In the genomic region with DNA sequence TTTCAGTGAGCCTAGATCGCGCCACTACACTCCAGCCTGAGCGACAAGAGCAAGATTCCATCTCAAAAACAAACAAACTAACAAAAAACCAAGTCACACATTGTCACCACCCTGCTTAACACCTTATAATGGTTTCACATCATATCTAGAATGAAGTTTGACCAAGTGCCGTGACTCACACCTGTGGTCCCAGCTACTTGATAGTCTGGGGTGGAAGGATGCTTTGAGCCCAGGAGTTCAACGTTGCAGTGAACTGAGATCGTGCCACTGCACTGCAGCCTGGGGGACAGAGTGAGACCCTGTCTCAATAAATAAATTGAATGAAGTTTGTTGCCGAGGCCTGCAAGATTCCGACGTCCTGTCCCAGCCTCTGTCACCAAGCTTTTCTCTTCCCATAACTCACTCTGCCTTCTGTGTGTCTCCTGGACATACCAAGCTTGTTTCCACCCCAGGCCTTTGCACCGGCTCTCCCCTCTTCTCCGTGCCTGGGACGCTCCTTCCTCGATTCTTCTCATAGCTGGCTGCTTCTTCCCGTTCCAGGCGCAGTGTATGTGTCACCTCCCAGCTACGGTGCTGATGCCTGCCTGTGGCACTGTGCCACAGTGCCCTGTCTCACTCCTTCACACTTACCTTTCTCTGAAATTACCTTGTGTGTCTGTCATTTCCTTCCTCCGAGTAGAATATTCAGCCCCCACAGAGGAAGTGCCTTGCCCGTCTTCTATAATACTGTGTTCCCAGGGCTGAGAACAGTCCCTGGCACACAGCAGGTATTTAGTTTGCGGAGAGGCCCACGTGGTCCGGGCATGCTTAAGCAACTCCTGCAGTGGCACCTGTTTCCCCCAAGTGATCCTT, we compare ENCODE assay signal across 9 cellular contexts. TPM values are rescaled to one million over a fixed set of nuclear protein-coding genes. Genes with fewer than 3 reads are reported as not detected.
DNase-seq lines count a peak whose midpoint lies in the region; ATAC-seq, FAIRE-seq and TF ChIP-seq lines count a peak whose summit lies in the region.
"Had no signal": no experiment of that assay in that cellular context is flagged by ENCODE, and none has a peak within 500 bp of the region (broad histone marks: within the 10 kb centered on the region; RNA-seq: fewer than 3 reads in every experiment).

No MANE protein-coding gene starts in this region.

- H3K27ac ChIP-seq in breast epithelium: peak overlapping the region; percentile 65 to 83
- peak overlapping the region; percentile 69 to 86 (median 72) for H3K27ac ChIP-seq in thyroid gland

- H3K9me3 ChIP-seq in breast epithelium (no peaks in the 10 kb centered on the region), thyroid gland (no peaks in the 10 kb centered on the region)

- no peaks in the 10 kb centered on the region for H3K36me3 Mint-ChIP-seq in MCF 10A (ENCODE audit: insufficient read depth, unreplicated experiment)

- H3K27me3 ChIP-seq in breast epithelium: no peaks in the 10 kb centered on the region
- no peaks in the 10 kb centered on the region for H3K27me3 ChIP-seq in thyroid gland

- no peaks in the 10 kb centered on the region for H3K36me3 ChIP-seq in breast epithelium
- no peaks in the 10 kb centered on the region for H3K36me3 ChIP-seq in thyroid gland

- H3K27ac Mint-ChIP-seq in MCF 10A (ENCODE audit: low read depth, unreplicated experiment): no peak overlapping the region

- TF ChIP-seq POLR2A in breast epithelium (IDR thresholded peaks at IDR 0.05): no peak
- TF ChIP-seq POLR2A in thyroid gland (IDR thresholded peaks at IDR 0.05): peak in 1 of 2 donors; percentile 61
- no peak for TF ChIP-seq POLR2A in H54 (IDR thresholded peaks at IDR 0.05; ENCODE audit: low read depth, low read length)

- no peak for TF ChIP-seq CTCF in breast epithelium (IDR thresholded peaks at IDR 0.05)
- no peak for TF ChIP-seq CTCF in MCF 10A (IDR thresholded peaks at IDR 0.05; ENCODE audit: unreplicated experiment)
- TF ChIP-seq CTCF in thyroid gland (IDR thresholded peaks at IDR 0.05): no peak

- H3K27me3 Mint-ChIP-seq in MCF 10A (ENCODE audit: insufficient read depth, unreplicated experiment): no peaks in the 10 kb centered on the region

- BruUV-seq in MCF 10A (replicated peaks; lab: Mats Ljungman, UMichigan): no TSS peak

- no peak for FAIRE-seq in H54 (lab: Jason Lieb, UNC)

- 59 to 65% methylated on average over 21 of the region's 21 CpGs for WGBS in thyroid gland, 2 donors

- intact Hi-C loops in breast epithelium (cut with DNase I; ENCODE audit: low total_unique reads) (no loop called here), MCF 10A (cut with micrococcal nuclease) (loop anchor here (5.0 to 10.0 kb wide), 5 partner anchors 99 to 551 kb away; a partner anchor contains a TSS), thyroid gland (cut with DNase I) (loop anchor here (5.0 to 10.0 kb wide), 3 partner anchors 99 to 251 kb away; a partner anchor contains a TSS)

- H3K4me1 ChIP-seq in breast epithelium (peaks cover 3 to 9% of the 10 kb centered on the region in 2 donors), thyroid gland (peaks cover 16 to 29% of the 10 kb centered on the region in 2 donors)

- POLR2A ChIA-PET in MCF 10A (lab: Yijun Ruan, JAX): no interaction called here

- CTCF ChIA-PET in MCF 10A (lab: Yijun Ruan, JAX): interaction anchor here (0.6 to 1.7 kb wide), 12 partner anchors 8 to 295 kb away, joined by 3 to 15 read pairs (median 4); no protein-coding TSS in a partner anchor

- H3K4me3 ChIP-seq in breast epithelium (no peak overlapping the region), thyroid gland (replicated peaks in 1 of 3) (no peak overlapping the region)

- H3K4me3 Mint-ChIP-seq in MCF 10A (ENCODE audit: unreplicated experiment): no peak overlapping the region

- H3K4me1 Mint-ChIP-seq in MCF 10A (ENCODE audit: insufficient read depth, unreplicated experiment): peaks cover 18% of the 10 kb centered on the region

- no peak for ATAC-seq in GM21786 (IDR thresholded peaks at IDR 0.05; ENCODE audit: unreplicated experiment)

- H3K9me3 Mint-ChIP-seq in MCF 10A (ENCODE audit: unreplicated experiment): no peaks in the 10 kb centered on the region
- H3K9me3 Mint-ChIP-seq: nephron had no signal

- peak in 1 of 2 donors; percentile 79 for DNase-seq in breast epithelium (ENCODE audit: low spot score in 2 of 2)
- no peak for DNase-seq in MCF 10A (ENCODE audit: unreplicated experiment)
- DNase-seq in activated CD4-positive, alpha-beta T cell treated with anti-CD3 and anti-CD28 coated beads, Interleukin-2, amount 50 U/mL, for 4 hours: peak; percentile 38 to 42
- DNase-seq in kidney tubule cell (ENCODE audit: low spot score): peak; percentile 76
- DNase-seq in thyroid gland: peak; percentile 88 to 91
- DNase-seq in cerebellum (ENCODE audit: low spot score): no peak
- DNase-seq in H54 (ENCODE audit: insufficient read length, low spot score): no peak

RNA-seq across cellular contexts. Expression of a gene that starts 3.8 kb away (rescaled TPM):
- total RNA-seq in breast epithelium (10 to 100 TPM; 16.6 to 39.0 (median 22.1) TPM), MCF 10A (2022) (21.8 and 25.5 TPM in 2 replicates), thyroid gland (10 to 100 TPM; 31.2 to 58.2 (median 55.2) TPM), cerebellum (21.6 TPM)

RNA-seq across cellular contexts. Expression of a gene that starts 23.6 kb away (rescaled TPM):
- total RNA-seq in breast epithelium (10 to 100 TPM; 71.6 to 79.2 (median 75.4) TPM), MCF 10A (2022) (39.3 and 42.2 TPM in 2 replicates), thyroid gland (100 to 1,000 TPM in 1 of 4 donors, 10 to 100 TPM in 3; 75.7 to 109 (median 99.2) TPM), cerebellum (39.0 TPM)

Comparison
In these comparisons a context has a peak if more than half of its experiments do, and no peak if none do; other contexts are left out.
1. DNase-seq: peak in activated CD4-positive, alpha-beta T cell treated with anti-CD3 and anti-CD28 coated beads, Interleukin-2, amount 50 U/mL, for 4 hours (2 of 2), kidney tubule cell (single experiment) and thyroid gland (2 of 2); none in MCF 10A (single experiment), cerebellum (single experiment) and H54 (single experiment).